31 cellular contexts compared by ENCODE assay signal in genomic region chr17:63790057-63790456, GRCh38.
"Had no signal": no experiment of that assay in that cellular context is flagged by ENCODE, and none has a peak within 500 bp of the region (broad histone marks: within the 10 kb centered on the region; RNA-seq: fewer than 3 reads in every experiment).

No MANE protein-coding gene starts in this region.

- DNase-seq: activated CD4-positive, alpha-beta T cell treated with anti-CD3 and anti-CD28 coated beads for 1 hour; activated CD4-positive, alpha-beta T cell treated with anti-CD3 and anti-CD28 coated beads, Interleukin-2, amount 10 ng/mL, durations not matched to agents 24 days and 14 days; activated CD4-positive, alpha-beta T cell treated with anti-CD3 and anti-CD28 coated beads, Interleukin-2, amount 50 U/mL, for 4 hours; activated CD4-positive, CD25-positive, alpha-beta regulatory T cell; activated CD8-positive, alpha-beta memory T cell treated with anti-CD3 and anti-CD28 coated beads, Interleukin-2, amount 50 U/mL, for 4 hours; activated gamma-delta T cell; activated naive CD4-positive, alpha-beta T cell treated with Interleukin-2 at 50 U/mL for 16 hours; activated naive CD8-positive, alpha-beta T cell treated with anti-CD3 and anti-CD28 coated beads, Interleukin-2, amount 50 U/mL, for 24 hours; activated T-cell treated with anti-CD3 and anti-CD28 coated beads for 4 hours; activated T-cell treated with anti-CD3 and anti-CD28 coated beads, Interleukin-2, amount 50 U/mL, for 48 hours; anterior cingulate cortex; caudate nucleus; cerebellar nuclear complex; Kasumi-1; KG1; MG63; NCI-H1048; NCI-H1105 treated with DMSO at 0.1 percent for 48 hours; NCI-H1436; NCI-H1694 treated with DMSO at 0.1 percent for 48 hours; NCI-H2029; NCI-H345; NCI-H524 treated with DMSO at 0.1 percent for 48 hours; PC-3; Peyer's patch; Right ventricle myocardium superior; T1000; WERI-Rb-1 had no signal

- H3K27ac Mint-ChIP-seq: activated CD4-positive, alpha-beta T cell treated with anti-CD3 and anti-CD28 coated beads, Interleukin-2, amount 10 ng/mL, durations not matched to agents 24 days and 14 days; activated naive CD8-positive, alpha-beta T cell; activated naive CD8-positive, alpha-beta T cell treated with anti-CD3 and anti-CD28 coated beads, Interleukin-2, amount 50 U/mL, for 24 hours; activated T-helper 2 cell treated with anti-CD3 and anti-CD28 coated beads, Interferon-gamma antibody, Interleukin-2, Interleukin-4, amounts not matched to agents 10 μg/mL and 5 μg/mL and 100 μg/mL, durations not matched to agents 14 hours and 24 hours and 36 hours; brain had no signal

- H3K4me3 ChIP-seq: MG63, Peyer's patch had no signal

- H3K27me3 ChIP-seq: MG63, Peyer's patch had no signal

- H3K4me1 Mint-ChIP-seq: activated naive CD8-positive, alpha-beta T cell treated with anti-CD3 and anti-CD28 coated beads, Interleukin-2, amount 50 U/mL, for 24 hours had no signal

- H3K27ac ChIP-seq: Peyer's patch, WERI-Rb-1 had no signal

- H3K9me3 Mint-ChIP-seq: activated CD4-positive, alpha-beta T cell treated with anti-CD3 and anti-CD28 coated beads, Interleukin-2, amount 10 ng/mL, durations not matched to agents 24 days and 14 days; activated naive CD8-positive, alpha-beta T cell treated with anti-CD3 and anti-CD28 coated beads, Interleukin-2, amount 50 U/mL, for 24 hours; activated T-helper 2 cell treated with anti-CD3 and anti-CD28 coated beads, Interferon-gamma antibody, Interleukin-2, Interleukin-4, amounts not matched to agents 10 μg/mL and 5 μg/mL and 100 μg/mL, durations not matched to agents 14 hours and 24 hours and 36 hours; brain had no signal

- H3K27me3 Mint-ChIP-seq: activated CD4-positive, alpha-beta T cell treated with anti-CD3 and anti-CD28 coated beads, Interleukin-2, amount 10 ng/mL, durations not matched to agents 24 days and 14 days; activated naive CD8-positive, alpha-beta T cell; activated naive CD8-positive, alpha-beta T cell treated with anti-CD3 and anti-CD28 coated beads, Interleukin-2, amount 50 U/mL, for 24 hours; brain had no signal

- H3K4me1 ChIP-seq: Peyer's patch had no signal

- H3K9me3 ChIP-seq: MG63, Peyer's patch had no signal

- ATAC-seq: activated naive CD8-positive, alpha-beta T cell treated with anti-CD3 and anti-CD28 coated beads, Interleukin-2, amount 50 U/mL, for 24 hours; PC-3 had no signal

- H3K4me3 Mint-ChIP-seq: activated CD4-positive, alpha-beta T cell treated with anti-CD3 and anti-CD28 coated beads, Interleukin-2, amount 10 ng/mL, durations not matched to agents 24 days and 14 days; activated naive CD8-positive, alpha-beta T cell; activated naive CD8-positive, alpha-beta T cell treated with anti-CD3 and anti-CD28 coated beads, Interleukin-2, amount 50 U/mL, for 24 hours; brain had no signal
